In the genomic region with DNA sequence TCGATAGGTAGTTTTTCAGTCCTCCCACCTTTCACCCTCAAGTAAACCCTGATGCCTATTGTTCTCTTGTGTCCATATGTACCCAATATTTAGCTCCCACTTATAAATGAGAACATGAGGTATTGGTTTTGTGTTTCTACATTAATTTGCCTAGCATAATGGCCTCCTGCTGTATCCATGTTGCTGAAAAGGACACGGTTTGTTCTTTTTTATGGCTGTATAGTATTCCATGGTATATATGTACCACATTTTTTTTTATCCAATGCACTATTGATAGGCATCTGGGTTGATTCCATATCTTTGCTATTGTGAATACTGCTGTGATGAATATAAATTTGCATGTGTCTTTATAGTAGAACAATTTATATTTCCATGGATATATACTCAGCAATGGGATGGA, we compare ENCODE assay signal across 33 cellular contexts.
"Had no signal": no experiment of that assay in that cellular context is flagged by ENCODE, and none has a peak within 500 bp of the region (broad histone marks: within the 10 kb centered on the region; RNA-seq: fewer than 3 reads in every experiment).

No MANE protein-coding gene starts in this region.

- H3K27ac ChIP-seq: adrenal gland, ascending aorta, body of pancreas, brain microvascular endothelial cell, breast epithelium, cardiac muscle cell had no signal

- H3K4me1 ChIP-seq: ascending aorta, body of pancreas, breast epithelium had no signal

- H3K36me3 ChIP-seq: adrenal gland, ascending aorta, brain microvascular endothelial cell, breast epithelium, cardiac muscle cell had no signal

- DNase-seq: activated effector memory CD4-positive, alpha-beta T cell treated with anti-CD3 and anti-CD28 coated beads, Interleukin-2, amount 50 U/mL, for 16 hours; activated effector memory CD4-positive, alpha-beta T cell treated with Interleukin-2 at 50 U/mL for 16 hours; activated gamma-delta T cell; activated gamma-delta T cell treated with Interleukin-2 at 50 U/mL for 16 hours; activated naive CD4-positive, alpha-beta T cell; activated naive CD4-positive, alpha-beta T cell treated with anti-CD3 and anti-CD28 coated beads for 36 hours; activated naive CD4-positive, alpha-beta T cell treated with anti-CD3 and anti-CD28 coated beads, Interleukin-2, amount 10 ng/mL, durations not matched to agents 7 days and 5 days; activated naive CD4-positive, alpha-beta T cell treated with anti-CD3 and anti-CD28 coated beads, Interleukin-2, amount 50 U/mL, for 16 hours; activated naive CD4-positive, alpha-beta T cell treated with Interleukin-2 at 50 U/mL for 16 hours; activated naive CD8-positive, alpha-beta T cell treated with anti-CD3 and anti-CD28 coated beads for 36 hours; activated naive CD8-positive, alpha-beta T cell treated with anti-CD3 and anti-CD28 coated beads, Interleukin-2, amount 10 ng/mL, durations not matched to agents 7 days and 5 days; activated naive CD8-positive, alpha-beta T cell treated with anti-CD3 and anti-CD28 coated beads, Interleukin-2, amount 50 U/mL, for 24 hours; activated T-cell treated with anti-CD3 and anti-CD28 coated beads, Interleukin-2, amount 50 U/mL, for 24 hours; activated T-cell treated with anti-CD3 and anti-CD28 coated beads, Interleukin-2, amount 50 U/mL, for 4 hours; activated T-cell treated with anti-CD3 and anti-CD28 coated beads, Interleukin-2, amount 50 U/mL, for 48 hours; activated T-cell treated with anti-CD3 and anti-CD28 coated beads, Interleukin-2, amount 50 U/mL, for 72 hours; adrenal gland; amniotic stem cell; amygdala; anterior cingulate cortex; aorta; body of pancreas; brain microvascular endothelial cell; caudate nucleus; central memory CD4-positive, alpha-beta T cell; cerebellar nuclear complex had no signal

- H3K4me3 ChIP-seq: adrenal gland, ascending aorta, body of pancreas, breast epithelium, cardiac muscle cell had no signal

- FAIRE-seq: astrocyte, bronchial epithelial cell had no signal

- H3K27me3 ChIP-seq: adrenal gland, ascending aorta, body of pancreas, brain microvascular endothelial cell, breast epithelium, cardiac muscle cell had no signal

- H3K9me3 ChIP-seq: adrenal gland, body of pancreas had no signal

- ATAC-seq: activated naive CD4-positive, alpha-beta T cell treated with anti-CD3 and anti-CD28 coated beads, Interleukin-2, amount 50 U/mL, for 72 hours; activated naive CD8-positive, alpha-beta T cell treated with anti-CD3 and anti-CD28 coated beads, Interleukin-2, amount 50 U/mL, for 24 hours; activated T-cell treated with anti-CD3 and anti-CD28 coated beads, Interleukin-2, amount 50 U/mL, for 4 hours; activated T-cell treated with anti-CD3 and anti-CD28 coated beads, Interleukin-2, amount 50 U/mL, for 72 hours; activated T-helper 17 cell treated with anti-CD3 and anti-CD28 coated beads, Interleukin-2, amount 50 U/mL, for 72 hours; body of pancreas had no signal
